In genomic region chr19:49373174-49373573, GRCh38 we compare ENCODE assay signal across 13 cellular contexts. TPM values are rescaled to one million over a fixed set of nuclear protein-coding genes. Genes with fewer than 3 reads are reported as not detected.
"Had no signal": no experiment of that assay in that cellular context is flagged by ENCODE, and none has a peak within 500 bp of the region (broad histone marks: within the 10 kb centered on the region; RNA-seq: fewer than 3 reads in every experiment).

No MANE protein-coding gene starts in this region.

RNA-seq across cellular contexts. Expression of gene DKKL1, which starts 9.5 kb away (rescaled TPM):
- total RNA-seq: natural killer cell treated with Interleukin-12 subunit alpha and Interleukin-12 subunit beta and Interleukin-15 and Interleukin-18, amount 100 ng/mL, for 72 hours; omental fat pad; posterior vena cava; pulmonary artery endothelial cell; right atrium auricular region; suprapubic skin; upper lobe of right lung; urinary bladder had no signal

RNA-seq across cellular contexts. Expression of gene TEAD2, which starts 11.0 kb away (rescaled TPM):
- total RNA-seq: natural killer cell treated with Interleukin-12 subunit alpha and Interleukin-12 subunit beta and Interleukin-15 and Interleukin-18, amount 100 ng/mL, for 72 hours had no signal

RNA-seq across cellular contexts. Expression of gene KASH5, which starts 14.9 kb away (rescaled TPM):
- total RNA-seq: neural crest cell, osteocyte, posterior vena cava, pulmonary artery endothelial cell, right atrium auricular region, sciatic nerve, smooth muscle cell, suprapubic skin, transverse colon, urinary bladder had no signal
- polyA plus RNA-seq: smooth muscle cell, urinary bladder had no signal

RNA-seq across cellular contexts. Expression of gene CD37, which starts 38.0 kb away (rescaled TPM):
- total RNA-seq: neural crest cell, osteocyte, pulmonary artery endothelial cell, smooth muscle cell had no signal
